In the genomic region with DNA sequence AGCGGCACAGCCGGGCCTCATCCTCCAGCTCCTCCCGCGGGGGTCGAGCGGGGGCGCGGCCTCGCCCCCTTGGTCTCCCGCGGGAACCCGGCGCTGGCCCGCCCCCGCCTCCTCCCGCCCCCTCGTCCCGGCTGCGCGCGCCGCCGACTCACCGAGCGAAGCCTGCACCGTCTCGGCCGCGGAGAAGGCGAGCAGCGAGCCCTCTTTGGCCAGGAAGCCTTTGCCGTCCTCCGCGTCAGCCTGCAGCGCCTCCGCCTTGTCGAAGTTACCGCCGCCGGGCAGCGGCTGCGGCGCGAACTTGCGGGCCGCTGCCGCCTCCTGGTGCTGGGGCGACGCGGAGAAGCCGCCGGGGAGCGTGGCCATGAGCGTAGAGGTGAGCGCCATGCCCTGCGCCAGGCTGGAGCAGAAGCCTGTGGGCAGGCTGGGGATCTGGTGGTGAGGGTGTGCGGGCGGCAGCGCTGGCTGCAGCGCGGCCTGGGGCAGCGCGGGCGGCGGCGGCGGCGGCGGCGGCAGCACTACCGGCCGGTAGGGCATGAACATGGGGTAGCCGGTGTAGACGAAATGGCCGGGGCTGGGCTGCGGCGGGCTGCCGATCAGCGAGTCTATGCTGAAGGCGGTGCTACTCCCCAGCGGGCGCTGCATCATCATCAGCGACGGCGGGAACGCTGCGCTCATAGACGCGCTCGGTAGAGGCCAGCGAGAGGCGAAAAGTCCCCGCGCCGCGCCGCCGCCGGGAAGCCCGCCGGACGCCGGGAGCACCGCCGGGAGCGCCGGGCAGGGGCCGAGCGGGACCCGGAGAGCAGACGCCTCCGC, we compare ENCODE assay signal across 9 cellular contexts. TPM values are rescaled to one million over a fixed set of nuclear protein-coding genes. Genes with fewer than 3 reads are reported as not detected.
DNase-seq lines count a peak whose midpoint lies in the region; ATAC-seq, FAIRE-seq and TF ChIP-seq lines count a peak whose summit lies in the region.
"Had no signal": no experiment of that assay in that cellular context is flagged by ENCODE, and none has a peak within 500 bp of the region (broad histone marks: within the 10 kb centered on the region; RNA-seq: fewer than 3 reads in every experiment).

No MANE protein-coding gene starts in this region.

- peak; percentile 69 to 76 for ATAC-seq in A549
- ATAC-seq in left lung, result peak; percentile 12
- ATAC-seq in activated T-cell treated with anti-CD3 and anti-CD28 coated beads, Interleukin-2, amount 50 U/mL, for 4 hours, result no peak
- ATAC-seq in HG02642 (IDR thresholded peaks at IDR 0.05; ENCODE audit: poor library complexity, unreplicated experiment), result no peak
- ATAC-seq in GM21786 (IDR thresholded peaks at IDR 0.05; ENCODE audit: unreplicated experiment), result no peak
- ATAC-seq in HG03342 (IDR thresholded peaks at IDR 0.05; ENCODE audit: unreplicated experiment), result no peak

- intact Hi-C loops in left lung (cut with DNase I), result no loop called here

- peaks cover 92% of the 10 kb centered on the region for H3K27me3 Mint-ChIP-seq in brain
- H3K27me3 Mint-ChIP-seq in activated T-cell treated with anti-CD3 and anti-CD28 coated beads, Interleukin-2, amount 50 U/mL, for 4 hours (ENCODE audit: low read depth), result peaks cover 65% of the 10 kb centered on the region

- no peak for FAIRE-seq in A549 (lab: Jason Lieb, UNC)

- DNase-seq in A549 (ENCODE audit: low read depth in 1 of 2, low spot score in 1 of 2) (peak; percentile 51 to 58), HFF-Myc (ENCODE audit: extremely low read depth, low read depth) (no peak), left lung (no peak)
- DNase-seq in activated T-cell treated with anti-CD3 and anti-CD28 coated beads, Interleukin-2, amount 50 U/mL, for 4 hours, result no peak
- DNase-seq: activated T-cell treated with anti-CD3 and anti-CD28 coated beads, Interleukin-2, amount 50 U/mL, for 72 hours had no signal

- H3K4me2 ChIP-seq in A549, result peak overlapping the region; percentile 89

- H3K36me3 Mint-ChIP-seq in brain, result no peaks in the 10 kb centered on the region
- no peaks in the 10 kb centered on the region for H3K36me3 Mint-ChIP-seq in activated T-cell treated with anti-CD3 and anti-CD28 coated beads, Interleukin-2, amount 50 U/mL, for 4 hours (ENCODE audit: insufficient read depth)

- H3K27ac ChIP-seq in A549, result peak overlapping the region; percentile 79 to 92
- no peak overlapping the region for H3K27ac ChIP-seq in left lung

- no peak overlapping the region for H3K27ac Mint-ChIP-seq in brain

- no peak for TF ChIP-seq EP300 in A549 (IDR thresholded peaks at IDR 0.05)

- TF ChIP-seq POLR2A in A549 (IDR thresholded peaks at IDR 0.05; ENCODE audit: low read length), result peak; percentile 48

- H3K9me3 ChIP-seq in A549 (no peaks in the 10 kb centered on the region), left lung (no peaks in the 10 kb centered on the region)

- H3K27me3 ChIP-seq in left lung, result peaks cover 100% of the 10 kb centered on the region in 2 donors

- TF ChIP-seq CTCF in A549 (IDR thresholded peaks at IDR 0.05) (peak; percentile 33; the same call in 2 of the 3 replicates), HFF-Myc (IDR thresholded peaks at IDR 0.05; ENCODE audit: low read depth, low read length, missing control alignments) (peak; percentile 17), brain (conservative IDR thresholded peaks at IDR 0.05) (peak; percentile 48 to 66), left lung (IDR thresholded peaks at IDR 0.05) (no peak)

- POLR2A ChIA-PET in A549 (lab: Yijun Ruan, JAX), result interaction anchor here (1.2 to 1.5 kb wide), 2 partner anchors 10 kb away, joined by 3 to 10 read pairs; no protein-coding TSS in a partner anchor

- peaks cover 9% of the 10 kb centered on the region; the same call in 2 of the 3 replicates for H3K4me1 ChIP-seq in A549
- peaks cover 16 to 43% of the 10 kb centered on the region in 2 donors for H3K4me1 ChIP-seq in left lung

- peak overlapping the region; percentile 73 for H3K4me3 ChIP-seq in A549
- no peak overlapping the region for H3K4me3 ChIP-seq in HFF-Myc (replicated peaks; ENCODE audit: low read depth, low read length)
- H3K4me3 ChIP-seq in left lung, result peak overlapping the region in 1 of 2 donors; percentile 19

- WGBS in A549 (ENCODE audit: missing lambda C conversion rate), result under 1% methylated on average over 22 of the region's 112 CpGs

- CTCF ChIA-PET in A549 (lab: Yijun Ruan, JAX), result interaction anchor here (1.0 to 4.7 kb wide), 4 partner anchors 10 to 388 kb away, joined by 3 to 28 read pairs (median 10); no protein-coding TSS in a partner anchor

- H3K4me1 Mint-ChIP-seq in brain, result peaks cover 60% of the 10 kb centered on the region
- H3K4me1 Mint-ChIP-seq in activated T-cell treated with anti-CD3 and anti-CD28 coated beads, Interleukin-2, amount 50 U/mL, for 4 hours (ENCODE audit: low read depth), result peaks cover 17% of the 10 kb centered on the region

- H3K4me3 Mint-ChIP-seq in brain, result peak overlapping the region; percentile 41 to 73 (median 61)
- no peak overlapping the region for H3K4me3 Mint-ChIP-seq in activated T-cell treated with anti-CD3 and anti-CD28 coated beads, Interleukin-2, amount 50 U/mL, for 4 hours

- TF ChIP-seq RAD21 in A549 (conservative IDR thresholded peaks at IDR 0.05 in 1 of 2, IDR thresholded peaks at IDR 0.05 in 1 of 2), result peak; percentile 8 to 51; a peak in 4 of 5 replicates

- H3K9me3 Mint-ChIP-seq in brain, result peaks cover 0 to 10% (median 0%) of the 10 kb centered on the region in 5 experiments
- no peaks in the 10 kb centered on the region for H3K9me3 Mint-ChIP-seq in activated T-cell treated with anti-CD3 and anti-CD28 coated beads, Interleukin-2, amount 50 U/mL, for 4 hours
- H3K9me3 Mint-ChIP-seq: activated T-cell treated with anti-CD3 and anti-CD28 coated beads, Interleukin-2, amount 50 U/mL, for 72 hours had no signal

- no peaks in the 10 kb centered on the region for H3K36me3 ChIP-seq in left lung

TF ChIP-seq in A549, 52 proteins besides CTCF, POLR2A, EP300 and RAD21 (continues in another document):
- TF ChIP-seq EHMT2 (IDR thresholded peaks at IDR 0.05; ENCODE audit: low read depth) (no peak), NR3C1 (IDR thresholded peaks at IDR 0.05) (no peak), CBX2 (IDR thresholded peaks at IDR 0.05; ENCODE audit: borderline replicate concordance, low read depth) (no peak), CEBPB (IDR thresholded peaks at IDR 0.05) (no peak), HOXB13 (CRISPR knock-in tag; IDR thresholded peaks at IDR 0.05; ENCODE audit: low read depth) (no peak), PHF8 (IDR thresholded peaks at IDR 0.05; ENCODE audit: borderline replicate concordance, low read depth) (0 out of 2 replicates have a peak, but pooled peaks have one; percentile 19), ZFP36 (IDR thresholded peaks at IDR 0.05; ENCODE audit: borderline replicate concordance, partially characterized antibody) (peak; percentile 28), EHF (CRISPR knock-in tag; IDR thresholded peaks at IDR 0.05) (no peak), POLR2AphosphoS2 (conservative IDR thresholded peaks at IDR 0.05; ENCODE audit: low read length) (no peak), PBX3 (IDR thresholded peaks at IDR 0.05) (no peak), ZNF302 (CRISPR knock-in tag; IDR thresholded peaks at IDR 0.05) (no peak), ATOH8 (CRISPR knock-in tag; IDR thresholded peaks at IDR 0.05; ENCODE audit: low read depth) (no peak), FOSB (CRISPR knock-in tag; IDR thresholded peaks at IDR 0.05) (no peak), HOXA7 (CRISPR knock-in tag; IDR thresholded peaks at IDR 0.05) (no peak), MAFK (IDR thresholded peaks at IDR 0.05; ENCODE audit: partially characterized antibody) (no peak), HDAC2 (IDR thresholded peaks at IDR 0.05) (no peak), ELK1 (IDR thresholded peaks at IDR 0.05; ENCODE audit: low read depth, low read length) (no peak), RARB (CRISPR knock-in tag; IDR thresholded peaks at IDR 0.05) (no peak)
- TF ChIP-seq, protein P1, sequence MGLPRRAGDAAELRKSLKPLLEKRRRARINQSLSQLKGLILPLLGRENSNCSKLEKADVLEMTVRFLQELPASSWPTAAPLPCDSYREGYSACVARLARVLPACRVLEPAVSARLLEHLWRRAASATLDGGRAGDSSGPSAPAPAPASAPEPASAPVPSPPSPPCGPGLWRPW (IDR thresholded peaks at IDR 0.05), result no peak

RNA-seq across cellular contexts. Expression of gene GBX2, which starts 0.7 kb away (rescaled TPM):
- polyA plus RNA-seq in A549 (2011; rRNA removed) (0.85 and 1.2 TPM in 2 replicates), A549 (2017; fragmentation: RNase III; extraction: RNeasy Plus Mini Kit Qiagen cat#74134 plus additional on column Dnase treatment) (1.7 to 1.9 TPM (median 1.7 TPM) in 3 replicates), brain (ENCODE audit: insufficient read depth, low read depth, low replicate concordance) (not detected)
- 2.8 and 3.4 TPM in 2 replicates for polyA plus RNA-seq in A549 (2012; cell fraction: cytosol; rRNA removed)
- 1.9 and 2.3 TPM in 2 replicates for polyA plus RNA-seq in A549 (2012; cell fraction: nucleus; rRNA removed)
- 0.45 and 0.92 TPM in 2 replicates for polyA minus RNA-seq in A549 (2011; rRNA and poly(A)+ RNA removed)
- total RNA-seq in left lung, result not detected
- not detected for total RNA-seq in activated T-cell treated with anti-CD3 and anti-CD28 coated beads, Interleukin-2, amount 50 U/mL, for 4 hours
- total RNA-seq: activated T-cell treated with anti-CD3 and anti-CD28 coated beads, Interleukin-2, amount 50 U/mL, for 72 hours had no signal

Comparison
In these comparisons a context has a peak if more than half of its experiments do, and no peak if none do; other contexts are left out.
1. ATAC-seq: peak in A549 (2 of 2) and left lung (single experiment); none in activated T-cell treated with anti-CD3 and anti-CD28 coated beads, Interleukin-2, amount 50 U/mL, for 4 hours (0 of 2), HG02642 (single experiment), GM21786 (single experiment) and HG03342 (single experiment).
2. DNase-seq: peak in A549 (2 of 2); none in HFF-Myc (single experiment), left lung (0 of 2) and activated T-cell treated with anti-CD3 and anti-CD28 coated beads, Interleukin-2, amount 50 U/mL, for 4 hours (single experiment).
3. H3K27ac ChIP-seq: peak in A549 (2 of 2); none in left lung (0 of 2).
4. CTCF ChIP-seq: peak in A549 (single experiment), HFF-Myc (single experiment) and brain (2 of 2); none in left lung (0 of 2).